ENCODE assay signal across 1 cellular context in the genomic region with DNA sequence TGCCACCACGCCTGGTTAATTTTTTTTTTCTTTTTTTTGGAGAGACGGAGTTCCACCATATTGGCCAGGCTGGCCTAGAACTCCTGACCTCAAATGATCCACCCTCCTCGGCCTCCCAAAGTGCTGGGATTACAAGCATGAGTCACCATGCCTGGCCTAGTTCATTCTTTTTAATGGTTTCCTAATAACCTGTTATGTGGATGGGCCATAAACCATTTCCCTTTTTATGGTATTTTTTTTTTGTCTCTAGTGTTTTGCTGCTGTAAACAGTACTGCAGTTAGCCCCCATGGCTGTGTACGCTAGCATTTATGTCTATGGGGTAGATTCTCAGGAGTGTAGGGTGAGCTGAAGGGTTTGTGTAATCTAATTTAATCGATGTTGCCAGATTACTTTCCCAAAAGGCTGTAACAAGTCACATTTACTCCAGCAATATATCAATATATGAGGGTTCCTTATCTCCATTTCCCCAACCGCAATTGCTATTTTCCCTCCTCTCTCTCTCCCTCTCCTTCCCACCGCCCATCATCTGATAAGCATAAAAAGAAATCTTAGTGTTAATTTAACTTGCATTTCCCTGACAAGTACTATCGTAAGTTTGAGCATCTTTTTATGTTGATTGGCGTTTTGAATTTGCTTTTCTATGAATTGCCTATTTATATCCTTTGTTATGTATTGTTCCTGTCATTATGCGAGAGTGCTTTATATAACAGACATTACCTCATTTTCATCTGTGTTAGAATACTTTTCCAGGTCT.
TF ChIP-seq lines count a peak whose summit lies in the region.

No MANE protein-coding gene starts in this region.

TF ChIP-seq in HEK293, 187 proteins besides CTCF, POLR2A, EP300 and RAD21 (continued from another document and continues in another):
- TF ChIP-seq, protein P1, sequence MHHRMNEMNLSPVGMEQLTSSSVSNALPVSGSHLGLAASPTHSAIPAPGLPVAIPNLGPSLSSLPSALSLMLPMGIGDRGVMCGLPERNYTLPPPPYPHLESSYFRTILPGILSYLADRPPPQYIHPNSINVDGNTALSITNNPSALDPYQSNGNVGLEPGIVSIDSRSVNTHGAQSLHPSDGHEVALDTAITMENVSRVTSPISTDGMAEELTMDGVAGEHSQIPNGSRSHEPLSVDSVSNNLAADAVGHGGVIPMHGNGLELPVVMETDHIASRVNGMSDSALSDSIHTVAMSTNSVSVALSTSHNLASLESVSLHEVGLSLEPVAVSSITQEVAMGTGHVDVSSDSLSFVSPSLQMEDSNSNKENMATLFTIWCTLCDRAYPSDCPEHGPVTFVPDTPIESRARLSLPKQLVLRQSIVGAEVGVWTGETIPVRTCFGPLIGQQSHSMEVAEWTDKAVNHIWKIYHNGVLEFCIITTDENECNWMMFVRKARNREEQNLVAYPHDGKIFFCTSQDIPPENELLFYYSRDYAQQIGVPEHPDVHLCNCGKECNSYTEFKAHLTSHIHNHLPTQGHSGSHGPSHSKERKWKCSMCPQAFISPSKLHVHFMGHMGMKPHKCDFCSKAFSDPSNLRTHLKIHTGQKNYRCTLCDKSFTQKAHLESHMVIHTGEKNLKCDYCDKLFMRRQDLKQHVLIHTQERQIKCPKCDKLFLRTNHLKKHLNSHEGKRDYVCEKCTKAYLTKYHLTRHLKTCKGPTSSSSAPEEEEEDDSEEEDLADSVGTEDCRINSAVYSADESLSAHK (tag by site-specific recombination; IDR thresholded peaks at IDR 0.05): peak; percentile 97
- TF ChIP-seq ZNF530 (tag by site-specific recombination; IDR thresholded peaks at IDR 0.05; ENCODE audit: low read depth) (no peak), ZNF843 (tag by site-specific recombination; IDR thresholded peaks at IDR 0.05) (peak; percentile 100), ZBTB20 (tag by site-specific recombination; IDR thresholded peaks at IDR 0.05) (peak; percentile 31; the same call in 1 of the 2 replicates), ZNF341 (tag by site-specific recombination; IDR thresholded peaks at IDR 0.05; ENCODE audit: low read depth) (peak; percentile 53), ZNF324 (tag by site-specific recombination; IDR thresholded peaks at IDR 0.05) (peak; percentile 85), HOXC10 (CRISPR knock-in tag; IDR thresholded peaks at IDR 0.05) (no peak), GLIS1 (tag by site-specific recombination; IDR thresholded peaks at IDR 0.05) (peak; percentile 98), KLF10 (tag by site-specific recombination; IDR thresholded peaks at IDR 0.05) (peak; percentile 75), WT1 (tag by site-specific recombination; IDR thresholded peaks at IDR 0.05) (peak; percentile 98), SETDB1 (IDR thresholded peaks at IDR 0.05; ENCODE audit: insufficient read length, low read length) (no peak), ZNF777 (tag by site-specific recombination; IDR thresholded peaks at IDR 0.05; ENCODE audit: borderline replicate concordance) (no peak), ZNF600 (tag by site-specific recombination; IDR thresholded peaks at IDR 0.05) (peak; percentile 65; the same call in 1 of the 2 replicates), ZNF610 (tag by site-specific recombination; IDR thresholded peaks at IDR 0.05; ENCODE audit: borderline replicate concordance) (peak; percentile 78), ZNF510 (tag by site-specific recombination; IDR thresholded peaks at IDR 0.05; ENCODE audit: insufficient replicate concordance) (peak; percentile 50), ZNF391 (tag by site-specific recombination; IDR thresholded peaks at IDR 0.05; ENCODE audit: borderline replicate concordance, low read depth) (peak; percentile 93), ZNF426 (tag by site-specific recombination; IDR thresholded peaks at IDR 0.05) (no peak), ZNF501 (tag by site-specific recombination; IDR thresholded peaks at IDR 0.05) (peak; percentile 54; the same call in 1 of the 2 replicates), ZNF184 (tag by site-specific recombination; IDR thresholded peaks at IDR 0.05) (no peak), RBAK (tag by site-specific recombination; IDR thresholded peaks at IDR 0.05) (no peak), ZNF223 (tag by site-specific recombination; IDR thresholded peaks at IDR 0.05) (no peak), ZNF701 (tag by site-specific recombination; IDR thresholded peaks at IDR 0.05) (0 out of 2 replicates have a peak, but pooled peaks have one; percentile 9), ZNF16 (tag by site-specific recombination; IDR thresholded peaks at IDR 0.05; ENCODE audit: low read depth) (no peak), GFI1B (tag by site-specific recombination; IDR thresholded peaks at IDR 0.05) (peak; percentile 96), KLF16 (tag by site-specific recombination; IDR thresholded peaks at IDR 0.05) (peak; percentile 80; the same call in 1 of the 2 replicates), ZNF624 (tag by site-specific recombination; IDR thresholded peaks at IDR 0.05) (no peak), TCF7L2 (IDR thresholded peaks at IDR 0.05; ENCODE audit: borderline replicate concordance, low read depth, low read length) (peak; percentile 80; the same call in 1 of the 2 replicates)
- TF ChIP-seq, protein P2, sequence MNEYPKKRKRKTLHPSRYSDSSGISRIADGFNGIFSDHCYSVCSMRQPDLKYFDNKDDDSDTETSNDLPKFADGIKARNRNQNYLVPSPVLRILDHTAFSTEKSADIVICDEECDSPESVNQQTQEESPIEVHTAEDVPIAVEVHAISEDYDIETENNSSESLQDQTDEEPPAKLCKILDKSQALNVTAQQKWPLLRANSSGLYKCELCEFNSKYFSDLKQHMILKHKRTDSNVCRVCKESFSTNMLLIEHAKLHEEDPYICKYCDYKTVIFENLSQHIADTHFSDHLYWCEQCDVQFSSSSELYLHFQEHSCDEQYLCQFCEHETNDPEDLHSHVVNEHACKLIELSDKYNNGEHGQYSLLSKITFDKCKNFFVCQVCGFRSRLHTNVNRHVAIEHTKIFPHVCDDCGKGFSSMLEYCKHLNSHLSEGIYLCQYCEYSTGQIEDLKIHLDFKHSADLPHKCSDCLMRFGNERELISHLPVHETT (tag by site-specific recombination; IDR thresholded peaks at IDR 0.05): peak; percentile 93
- TF ChIP-seq, protein P3, sequence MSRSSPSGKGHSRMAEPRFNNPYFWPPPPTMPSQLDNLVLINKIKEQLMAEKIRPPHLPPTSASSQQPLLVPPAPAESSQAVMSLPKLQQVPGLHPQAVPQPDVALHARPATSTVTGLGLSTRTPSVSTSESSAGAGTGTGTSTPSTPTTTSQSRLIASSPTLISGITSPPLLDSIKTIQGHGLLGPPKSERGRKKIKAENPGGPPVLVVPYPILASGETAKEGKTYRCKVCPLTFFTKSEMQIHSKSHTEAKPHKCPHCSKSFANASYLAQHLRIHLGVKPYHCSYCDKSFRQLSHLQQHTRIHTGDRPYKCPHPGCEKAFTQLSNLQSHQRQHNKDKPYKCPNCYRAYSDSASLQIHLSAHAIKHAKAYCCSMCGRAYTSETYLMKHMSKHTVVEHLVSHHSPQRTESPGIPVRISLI (tag by site-specific recombination; IDR thresholded peaks at IDR 0.05): peak; percentile 99
- TF ChIP-seq, protein P4, sequence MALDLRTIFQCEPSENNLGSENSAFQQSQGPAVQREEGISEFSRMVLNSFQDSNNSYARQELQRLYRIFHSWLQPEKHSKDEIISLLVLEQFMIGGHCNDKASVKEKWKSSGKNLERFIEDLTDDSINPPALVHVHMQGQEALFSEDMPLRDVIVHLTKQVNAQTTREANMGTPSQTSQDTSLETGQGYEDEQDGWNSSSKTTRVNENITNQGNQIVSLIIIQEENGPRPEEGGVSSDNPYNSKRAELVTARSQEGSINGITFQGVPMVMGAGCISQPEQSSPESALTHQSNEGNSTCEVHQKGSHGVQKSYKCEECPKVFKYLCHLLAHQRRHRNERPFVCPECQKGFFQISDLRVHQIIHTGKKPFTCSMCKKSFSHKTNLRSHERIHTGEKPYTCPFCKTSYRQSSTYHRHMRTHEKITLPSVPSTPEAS (tag by site-specific recombination; IDR thresholded peaks at IDR 0.05): peak; percentile 44
- TF ChIP-seq, protein P5, sequence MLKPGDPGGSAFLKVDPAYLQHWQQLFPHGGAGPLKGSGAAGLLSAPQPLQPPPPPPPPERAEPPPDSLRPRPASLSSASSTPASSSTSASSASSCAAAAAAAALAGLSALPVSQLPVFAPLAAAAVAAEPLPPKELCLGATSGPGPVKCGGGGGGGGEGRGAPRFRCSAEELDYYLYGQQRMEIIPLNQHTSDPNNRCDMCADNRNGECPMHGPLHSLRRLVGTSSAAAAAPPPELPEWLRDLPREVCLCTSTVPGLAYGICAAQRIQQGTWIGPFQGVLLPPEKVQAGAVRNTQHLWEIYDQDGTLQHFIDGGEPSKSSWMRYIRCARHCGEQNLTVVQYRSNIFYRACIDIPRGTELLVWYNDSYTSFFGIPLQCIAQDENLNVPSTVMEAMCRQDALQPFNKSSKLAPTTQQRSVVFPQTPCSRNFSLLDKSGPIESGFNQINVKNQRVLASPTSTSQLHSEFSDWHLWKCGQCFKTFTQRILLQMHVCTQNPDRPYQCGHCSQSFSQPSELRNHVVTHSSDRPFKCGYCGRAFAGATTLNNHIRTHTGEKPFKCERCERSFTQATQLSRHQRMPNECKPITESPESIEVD (tag by site-specific recombination; IDR thresholded peaks at IDR 0.05): peak; percentile 99
- TF ChIP-seq, protein P6, sequence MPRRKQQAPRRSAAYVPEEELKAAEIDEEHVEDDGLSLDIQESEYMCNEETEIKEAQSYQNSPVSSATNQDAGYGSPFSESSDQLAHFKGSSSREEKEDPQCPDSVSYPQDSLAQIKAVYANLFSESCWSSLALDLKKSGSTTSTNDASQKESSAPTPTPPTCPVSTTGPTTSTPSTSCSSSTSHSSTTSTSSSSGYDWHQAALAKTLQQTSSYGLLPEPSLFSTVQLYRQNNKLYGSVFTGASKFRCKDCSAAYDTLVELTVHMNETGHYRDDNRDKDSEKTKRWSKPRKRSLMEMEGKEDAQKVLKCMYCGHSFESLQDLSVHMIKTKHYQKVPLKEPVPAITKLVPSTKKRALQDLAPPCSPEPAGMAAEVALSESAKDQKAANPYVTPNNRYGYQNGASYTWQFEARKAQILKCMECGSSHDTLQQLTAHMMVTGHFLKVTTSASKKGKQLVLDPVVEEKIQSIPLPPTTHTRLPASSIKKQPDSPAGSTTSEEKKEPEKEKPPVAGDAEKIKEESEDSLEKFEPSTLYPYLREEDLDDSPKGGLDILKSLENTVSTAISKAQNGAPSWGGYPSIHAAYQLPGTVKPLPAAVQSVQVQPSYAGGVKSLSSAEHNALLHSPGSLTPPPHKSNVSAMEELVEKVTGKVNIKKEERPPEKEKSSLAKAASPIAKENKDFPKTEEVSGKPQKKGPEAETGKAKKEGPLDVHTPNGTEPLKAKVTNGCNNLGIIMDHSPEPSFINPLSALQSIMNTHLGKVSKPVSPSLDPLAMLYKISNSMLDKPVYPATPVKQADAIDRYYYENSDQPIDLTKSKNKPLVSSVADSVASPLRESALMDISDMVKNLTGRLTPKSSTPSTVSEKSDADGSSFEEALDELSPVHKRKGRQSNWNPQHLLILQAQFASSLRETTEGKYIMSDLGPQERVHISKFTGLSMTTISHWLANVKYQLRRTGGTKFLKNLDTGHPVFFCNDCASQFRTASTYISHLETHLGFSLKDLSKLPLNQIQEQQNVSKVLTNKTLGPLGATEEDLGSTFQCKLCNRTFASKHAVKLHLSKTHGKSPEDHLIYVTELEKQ (tag by site-specific recombination; IDR thresholded peaks at IDR 0.05; ENCODE audit: borderline replicate concordance): peak; percentile 95
- TF ChIP-seq, protein P7, sequence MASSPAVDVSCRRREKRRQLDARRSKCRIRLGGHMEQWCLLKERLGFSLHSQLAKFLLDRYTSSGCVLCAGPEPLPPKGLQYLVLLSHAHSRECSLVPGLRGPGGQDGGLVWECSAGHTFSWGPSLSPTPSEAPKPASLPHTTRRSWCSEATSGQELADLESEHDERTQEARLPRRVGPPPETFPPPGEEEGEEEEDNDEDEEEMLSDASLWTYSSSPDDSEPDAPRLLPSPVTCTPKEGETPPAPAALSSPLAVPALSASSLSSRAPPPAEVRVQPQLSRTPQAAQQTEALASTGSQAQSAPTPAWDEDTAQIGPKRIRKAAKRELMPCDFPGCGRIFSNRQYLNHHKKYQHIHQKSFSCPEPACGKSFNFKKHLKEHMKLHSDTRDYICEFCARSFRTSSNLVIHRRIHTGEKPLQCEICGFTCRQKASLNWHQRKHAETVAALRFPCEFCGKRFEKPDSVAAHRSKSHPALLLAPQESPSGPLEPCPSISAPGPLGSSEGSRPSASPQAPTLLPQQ (tag by site-specific recombination; IDR thresholded peaks at IDR 0.05): peak; percentile 94
- TF ChIP-seq, protein P8, sequence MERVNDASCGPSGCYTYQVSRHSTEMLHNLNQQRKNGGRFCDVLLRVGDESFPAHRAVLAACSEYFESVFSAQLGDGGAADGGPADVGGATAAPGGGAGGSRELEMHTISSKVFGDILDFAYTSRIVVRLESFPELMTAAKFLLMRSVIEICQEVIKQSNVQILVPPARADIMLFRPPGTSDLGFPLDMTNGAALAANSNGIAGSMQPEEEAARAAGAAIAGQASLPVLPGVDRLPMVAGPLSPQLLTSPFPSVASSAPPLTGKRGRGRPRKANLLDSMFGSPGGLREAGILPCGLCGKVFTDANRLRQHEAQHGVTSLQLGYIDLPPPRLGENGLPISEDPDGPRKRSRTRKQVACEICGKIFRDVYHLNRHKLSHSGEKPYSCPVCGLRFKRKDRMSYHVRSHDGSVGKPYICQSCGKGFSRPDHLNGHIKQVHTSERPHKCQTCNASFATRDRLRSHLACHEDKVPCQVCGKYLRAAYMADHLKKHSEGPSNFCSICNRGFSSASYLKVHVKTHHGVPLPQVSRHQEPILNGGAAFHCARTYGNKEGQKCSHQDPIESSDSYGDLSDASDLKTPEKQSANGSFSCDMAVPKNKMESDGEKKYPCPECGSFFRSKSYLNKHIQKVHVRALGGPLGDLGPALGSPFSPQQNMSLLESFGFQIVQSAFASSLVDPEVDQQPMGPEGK (tag by site-specific recombination; IDR thresholded peaks at IDR 0.05): peak; percentile 92
- TF ChIP-seq, protein P9, sequence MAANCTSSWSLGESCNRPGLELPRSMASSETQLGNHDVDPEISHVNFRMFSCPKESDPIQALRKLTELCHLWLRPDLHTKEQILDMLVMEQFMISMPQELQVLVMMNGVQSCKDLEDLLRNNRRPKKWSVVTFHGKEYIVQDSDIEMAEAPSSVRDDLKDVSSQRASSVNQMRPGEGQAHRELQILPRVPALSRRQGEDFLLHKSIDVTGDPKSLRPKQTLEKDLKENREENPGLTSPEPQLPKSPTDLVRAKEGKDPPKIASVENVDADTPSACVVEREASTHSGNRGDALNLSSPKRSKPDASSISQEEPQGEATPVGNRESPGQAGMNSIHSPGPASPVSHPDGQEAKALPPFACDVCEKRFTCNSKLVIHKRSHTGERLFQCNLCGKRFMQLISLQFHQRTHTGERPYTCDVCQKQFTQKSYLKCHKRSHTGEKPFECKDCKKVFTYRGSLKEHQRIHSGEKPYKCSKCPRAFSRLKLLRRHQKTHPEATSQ (tag by site-specific recombination; IDR thresholded peaks at IDR 0.05): peak; percentile 61; the same call in 1 of the 2 replicates
